Comparison of ENCODE assay signal across 20 cellular contexts in genomic region chr1:115329965-115330364, GRCh38. TPM values are rescaled to one million over a fixed set of nuclear protein-coding genes. Genes with fewer than 3 reads are reported as not detected.
DNase-seq lines count a peak whose midpoint lies in the region; ATAC-seq and TF ChIP-seq lines count a peak whose summit lies in the region.
"Had no signal": no experiment of that assay in that cellular context is flagged by ENCODE, and none has a peak within 500 bp of the region (broad histone marks: within the 10 kb centered on the region; RNA-seq: fewer than 3 reads in every experiment).

No MANE protein-coding gene starts in this region.

- H3K9ac ChIP-seq in adipocyte (ENCODE audit: low read length): peak overlapping the region; percentile 71

- peaks cover 29 to 34% of the 10 kb centered on the region in 2 donors for H3K27me3 Mint-ChIP-seq in natural killer cell treated with Interleukin-12 subunit alpha and Interleukin-12 subunit beta and Interleukin-15 and Interleukin-18, amount 100 ng/mL, for 72 hours

- H3K27ac ChIP-seq in tibial artery: peak overlapping the region; percentile 74 to 81

- intact Hi-C loops in tibial artery (cut with DNase I; ENCODE audit: low total_unique reads): loop anchor here (10.0 kb wide), 2 partner anchors 195 to 425 kb away; no protein-coding TSS in a partner anchor

- H3K4me1 Mint-ChIP-seq in natural killer cell treated with Interleukin-12 subunit alpha and Interleukin-12 subunit beta and Interleukin-15 and Interleukin-18, amount 100 ng/mL, for 72 hours (ENCODE audit: low read depth in 2 of 2): peaks cover 0 to 5% of the 10 kb centered on the region in 2 donors
- H3K4me1 Mint-ChIP-seq: CD4-positive, CD25-positive, alpha-beta regulatory T cell had no signal

- no peak overlapping the region for H3K27ac Mint-ChIP-seq in natural killer cell treated with Interleukin-12 subunit alpha and Interleukin-12 subunit beta and Interleukin-15 and Interleukin-18, amount 100 ng/mL, for 72 hours
- H3K27ac Mint-ChIP-seq: activated CD8-positive, alpha-beta T cell treated with anti-CD3 and anti-CD28 coated beads for 36 hours; activated T-helper 17 cell treated with anti-CD3 and anti-CD28 coated beads, Interleukin-2, amount 50 U/mL, for 72 hours; CD4-positive, CD25-positive, alpha-beta regulatory T cell; IgD-negative memory B cell had no signal

- TF ChIP-seq CTCF in tibial artery (IDR thresholded peaks at IDR 0.05): no peak

- no peak overlapping the region for H3K4me3 ChIP-seq in adipocyte (ENCODE audit: low read length)
- no peak overlapping the region for H3K4me3 ChIP-seq in tibial artery
- H3K4me3 ChIP-seq: adrenal gland, heart right ventricle, mucosa of descending colon, Peyer's patch, sigmoid colon had no signal

- no peak for ATAC-seq in GM18907 (IDR thresholded peaks at IDR 0.05; ENCODE audit: unreplicated experiment)
- ATAC-seq in natural killer cell treated with Interleukin-12 subunit alpha and Interleukin-12 subunit beta and Interleukin-15 and Interleukin-18, amount 100 ng/mL, for 72 hours: no peak
- ATAC-seq: activated CD8-positive, alpha-beta T cell treated with anti-CD3 and anti-CD28 coated beads for 36 hours; activated T-helper 17 cell treated with anti-CD3 and anti-CD28 coated beads, Interleukin-2, amount 50 U/mL, for 72 hours; mucosa of descending colon had no signal

- H3K4me1 ChIP-seq in adipocyte (ENCODE audit: control insufficient read depth, insufficient read depth, low read length) (peaks cover 71% of the 10 kb centered on the region), tibial artery (peaks cover 0 to 77% (median 42%) of the 10 kb centered on the region in 4 donors)
- H3K4me1 ChIP-seq: Peyer's patch had no signal

- no peaks in the 10 kb centered on the region for H3K9me3 Mint-ChIP-seq in natural killer cell treated with Interleukin-12 subunit alpha and Interleukin-12 subunit beta and Interleukin-15 and Interleukin-18, amount 100 ng/mL, for 72 hours
- H3K9me3 Mint-ChIP-seq: activated CD8-positive, alpha-beta T cell treated with anti-CD3 and anti-CD28 coated beads for 36 hours; activated T-helper 17 cell treated with anti-CD3 and anti-CD28 coated beads, Interleukin-2, amount 50 U/mL, for 72 hours; IgD-negative memory B cell had no signal

- DNase-seq in HCEC 1CT: peak; percentile 63
- DNase-seq in adipocyte (ENCODE audit: low read depth): peak; percentile 46
- peak; percentile 44 for DNase-seq in iris pigment epithelial cell (ENCODE audit: low read depth)
- DNase-seq in tibial artery: no peak
- DNase-seq in NCI-H524 treated with DMSO at 0.1 percent for 48 hours (lab: John Stamatoyannopoulos, UW): no peak
- DNase-seq in natural killer cell treated with Interleukin-12 subunit alpha and Interleukin-12 subunit beta and Interleukin-15 and Interleukin-18, amount 100 ng/mL, for 72 hours (ENCODE audit: low spot score): no peak
- no peak for DNase-seq in hepatic stellate cell (ENCODE audit: low spot score)
- DNase-seq: activated CD8-positive, alpha-beta T cell treated with anti-CD3 and anti-CD28 coated beads for 36 hours; CD4-positive, CD25-positive, alpha-beta regulatory T cell; heart right ventricle; kidney; mucosa of descending colon; NCI-H2107; nucleus accumbens; Peyer's patch; sigmoid colon had no signal

- H3K36me3 ChIP-seq in adipocyte (ENCODE audit: control insufficient read depth, insufficient read depth, low read length, severe bottlenecking) (no peaks in the 10 kb centered on the region), tibial artery (no peaks in the 10 kb centered on the region)
- H3K36me3 ChIP-seq: adrenal gland, heart right ventricle, Peyer's patch, sigmoid colon had no signal

- H3K36me3 Mint-ChIP-seq in natural killer cell treated with Interleukin-12 subunit alpha and Interleukin-12 subunit beta and Interleukin-15 and Interleukin-18, amount 100 ng/mL, for 72 hours: no peaks in the 10 kb centered on the region
- H3K36me3 Mint-ChIP-seq: CD4-positive, CD25-positive, alpha-beta regulatory T cell; IgD-negative memory B cell had no signal

- no peaks in the 10 kb centered on the region for H3K27me3 ChIP-seq in adipocyte (replicated peaks; ENCODE audit: control insufficient read depth, insufficient read depth, low read length)
- no peaks in the 10 kb centered on the region for H3K27me3 ChIP-seq in tibial artery
- H3K27me3 ChIP-seq: adrenal gland, heart right ventricle, Peyer's patch, sigmoid colon had no signal

- H3K9me3 ChIP-seq in adipocyte (ENCODE audit: control insufficient read depth, low read length) (no peaks in the 10 kb centered on the region), tibial artery (no peaks in the 10 kb centered on the region)
- H3K9me3 ChIP-seq: adrenal gland, heart right ventricle, mucosa of descending colon, Peyer's patch, sigmoid colon had no signal

- H3K4me3 Mint-ChIP-seq in natural killer cell treated with Interleukin-12 subunit alpha and Interleukin-12 subunit beta and Interleukin-15 and Interleukin-18, amount 100 ng/mL, for 72 hours: no peak overlapping the region
- H3K4me3 Mint-ChIP-seq: activated CD8-positive, alpha-beta T cell treated with anti-CD3 and anti-CD28 coated beads for 36 hours; activated T-helper 17 cell treated with anti-CD3 and anti-CD28 coated beads, Interleukin-2, amount 50 U/mL, for 72 hours; CD4-positive, CD25-positive, alpha-beta regulatory T cell; IgD-negative memory B cell had no signal

RNA-seq across cellular contexts. Expression of gene NGF, which starts 8.1 kb away (rescaled TPM):
- not detected for total RNA-seq in natural killer cell treated with Interleukin-12 subunit alpha and Interleukin-12 subunit beta and Interleukin-15 and Interleukin-18, amount 100 ng/mL, for 72 hours
- total RNA-seq: activated CD8-positive, alpha-beta T cell treated with anti-CD3 and anti-CD28 coated beads for 36 hours; activated T-helper 17 cell treated with anti-CD3 and anti-CD28 coated beads, Interleukin-2, amount 50 U/mL, for 72 hours; CD4-positive, CD25-positive, alpha-beta regulatory T cell; Peyer's patch had no signal

Comparison
In these comparisons a context has a peak if more than half of its experiments do, and no peak if none do; other contexts are left out.
1. DNase-seq: peak in HCEC 1CT (single experiment), adipocyte (single experiment) and iris pigment epithelial cell (single experiment); none in tibial artery (0 of 2), NCI-H524 treated with DMSO at 0.1 percent for 48 hours (single experiment), natural killer cell treated with Interleukin-12 subunit alpha and Interleukin-12 subunit beta and Interleukin-15 and Interleukin-18, amount 100 ng/mL, for 72 hours (single experiment) and hepatic stellate cell (single experiment).